8 cellular contexts compared by ENCODE assay signal in genomic region chr4:7876096-7876993, GRCh38.
DNase-seq lines count a peak whose midpoint lies in the region; ATAC-seq and TF ChIP-seq lines count a peak whose summit lies in the region.

No MANE protein-coding gene starts in this region.

- H3K27me3 ChIP-seq in breast epithelium = no peaks in the 10 kb centered on the region

- H3K27ac Mint-ChIP-seq in MCF 10A (ENCODE audit: low read depth, unreplicated experiment) = no peak overlapping the region

- H3K4me3 ChIP-seq in breast epithelium = peak overlapping the region in 2 of 3 donors; percentile 27 to 47

- no peak for DNase-seq in breast epithelium (ENCODE audit: low spot score in 2 of 2)
- DNase-seq in MCF 10A (ENCODE audit: unreplicated experiment) = no peak
- peak; percentile 68 for DNase-seq in activated effector memory CD4-positive, alpha-beta T cell treated with Interleukin-2 at 50 U/mL for 16 hours
- DNase-seq in hepatic stellate cell (ENCODE audit: low spot score) = peak; percentile 42
- DNase-seq in stimulated activated CD8-positive, alpha-beta memory T cell treated with anti-CD3 and anti-CD28 coated beads, Interleukin-7, amount 100 ng/mL, for 4 hours (ENCODE audit: low read depth in 2 of 2) = peak; percentile 56 to 70
- DNase-seq in OCI-M1 (lab: John Stamatoyannopoulos, UW) = no peak
- DNase-seq in NCI-H2196 (lab: John Stamatoyannopoulos, UW; ENCODE audit: unreplicated experiment) = no peak

- H3K4me1 ChIP-seq in breast epithelium = no peaks in the 10 kb centered on the region

- no peaks in the 10 kb centered on the region for H3K36me3 ChIP-seq in breast epithelium

- H3K9me3 Mint-ChIP-seq in MCF 10A (ENCODE audit: unreplicated experiment) = peaks cover 7% of the 10 kb centered on the region

- H3K4me3 Mint-ChIP-seq in MCF 10A (ENCODE audit: unreplicated experiment) = no peak overlapping the region

- H3K27ac ChIP-seq in breast epithelium = peak overlapping the region in 1 of 2 donors; percentile 36

- H3K27me3 Mint-ChIP-seq in MCF 10A (ENCODE audit: insufficient read depth, unreplicated experiment) = no peaks in the 10 kb centered on the region

- no TSS peak for BruUV-seq in MCF 10A (replicated peaks; lab: Mats Ljungman, UMichigan)

- no peak for TF ChIP-seq POLR2A in breast epithelium (IDR thresholded peaks at IDR 0.05)

- intact Hi-C loops in breast epithelium (cut with DNase I; ENCODE audit: low total_unique reads) (no loop called here), MCF 10A (cut with micrococcal nuclease) (no loop called here)

- CTCF ChIA-PET in MCF 10A (lab: Yijun Ruan, JAX) = interaction anchor here (0.8 to 1.7 kb wide), 4 partner anchors 37 to 73 kb away, joined by 3 to 7 read pairs (median 3); no protein-coding TSS in a partner anchor

- TF ChIP-seq CTCF in breast epithelium (IDR thresholded peaks at IDR 0.05) = no peak
- TF ChIP-seq CTCF in MCF 10A (IDR thresholded peaks at IDR 0.05; ENCODE audit: unreplicated experiment) = no peak

- peaks cover 19% of the 10 kb centered on the region for H3K4me1 Mint-ChIP-seq in MCF 10A (ENCODE audit: insufficient read depth, unreplicated experiment)

- POLR2A ChIA-PET in MCF 10A (lab: Yijun Ruan, JAX) = interaction anchor here (0.8 to 1.1 kb wide), 3 partner anchors 10 to 32 kb away, joined by 3 to 5 read pairs (median 3); no protein-coding TSS in a partner anchor

- no peaks in the 10 kb centered on the region for H3K9me3 ChIP-seq in breast epithelium

- H3K36me3 Mint-ChIP-seq in MCF 10A (ENCODE audit: insufficient read depth, unreplicated experiment) = peaks cover 5% of the 10 kb centered on the region

- no peak for ATAC-seq in GM18498 (IDR thresholded peaks at IDR 0.05; ENCODE audit: unreplicated experiment)

Comparison
In these comparisons a context has a peak if more than half of its experiments do, and no peak if none do; other contexts are left out.
1. DNase-seq: peak in activated effector memory CD4-positive, alpha-beta T cell treated with Interleukin-2 at 50 U/mL for 16 hours (single experiment), hepatic stellate cell (single experiment) and stimulated activated CD8-positive, alpha-beta memory T cell treated with anti-CD3 and anti-CD28 coated beads, Interleukin-7, amount 100 ng/mL, for 4 hours (2 of 2); none in breast epithelium (0 of 2), MCF 10A (single experiment), OCI-M1 (single experiment) and NCI-H2196 (single experiment).